16 cellular contexts compared by ENCODE assay signal in the genomic region with DNA sequence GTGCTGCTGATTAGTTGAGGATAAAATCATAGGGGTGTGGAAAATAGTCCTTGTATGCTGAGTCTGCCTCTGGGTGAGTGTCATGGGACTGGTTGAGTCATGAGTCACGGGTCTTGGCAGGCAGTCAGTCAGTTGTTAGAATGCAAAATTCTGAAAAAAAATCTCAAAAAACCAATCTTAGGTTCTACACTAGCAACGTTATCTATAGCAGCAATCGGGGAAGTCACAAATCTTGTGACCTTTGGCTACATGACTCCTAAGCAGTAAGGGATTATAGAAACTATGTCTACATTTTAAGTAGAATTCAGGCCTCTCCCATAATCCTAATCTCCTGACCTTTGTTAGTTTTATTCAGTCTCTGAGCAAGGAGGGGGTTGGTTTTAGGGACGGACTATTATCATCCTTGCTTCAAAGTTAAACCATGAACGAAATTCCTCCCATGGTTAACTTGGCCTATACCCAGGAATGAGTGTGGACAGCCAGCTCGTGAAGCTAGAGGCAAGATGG. TPM values are rescaled to one million over a fixed set of nuclear protein-coding genes. Genes with fewer than 3 reads are reported as not detected.
DNase-seq lines count a peak whose midpoint lies in the region; TF ChIP-seq lines count a peak whose summit lies in the region.
"Had no signal": no experiment of that assay in that cellular context is flagged by ENCODE, and none has a peak within 500 bp of the region (broad histone marks: within the 10 kb centered on the region; RNA-seq: fewer than 3 reads in every experiment).

No MANE protein-coding gene starts in this region.

- H3K27ac ChIP-seq in epithelial cell of prostate (peak overlapping the region; percentile 38), colonic mucosa (no peak overlapping the region), transverse colon (no peak overlapping the region)
- H3K27ac ChIP-seq: Peyer's patch, right lobe of liver, WERI-Rb-1 had no signal

- 68 to 81% methylated on average over 5 to 6 of the region's 6 CpGs for WGBS in transverse colon (ENCODE audit: low coverage in 1 of 2), 2 donors

- H3K36me3 ChIP-seq in colonic mucosa = no peaks in the 10 kb centered on the region
- no peaks in the 10 kb centered on the region for H3K36me3 ChIP-seq in transverse colon
- H3K36me3 ChIP-seq: Peyer's patch, right lobe of liver, WERI-Rb-1 had no signal

- no peaks in the 10 kb centered on the region for H3K4me1 ChIP-seq in colonic mucosa
- H3K4me1 ChIP-seq in transverse colon = no peaks in the 10 kb centered on the region
- H3K4me1 ChIP-seq: Peyer's patch, right lobe of liver had no signal

- TF ChIP-seq CTCF in colonic mucosa (IDR thresholded peaks at IDR 0.05) (no peak), transverse colon (IDR thresholded peaks at IDR 0.05) (no peak)

- no peaks in the 10 kb centered on the region for H3K9me3 ChIP-seq in colonic mucosa
- H3K9me3 ChIP-seq in transverse colon = no peaks in the 10 kb centered on the region
- H3K9me3 ChIP-seq: mucosa of descending colon, Peyer's patch, right lobe of liver had no signal

- no peak for TF ChIP-seq POLR2A in transverse colon (IDR thresholded peaks at IDR 0.05)

- TF ChIP-seq EP300 in transverse colon (IDR thresholded peaks at IDR 0.05; ENCODE audit: low read depth) = no peak

- in situ Hi-C loops in transverse colon (cut with MboI; ENCODE audit: low pct_ligation_motif_present in 1 of 4, low pct_unique_long_range_greater_than_20kb in 1 of 4, low sequenced_read_pairs in 3 of 4) = no loop called here

- H3K27me3 ChIP-seq in colonic mucosa = no peaks in the 10 kb centered on the region
- H3K27me3 ChIP-seq in transverse colon = no peaks in the 10 kb centered on the region
- H3K27me3 ChIP-seq: Peyer's patch, right lobe of liver had no signal

- intact Hi-C loops in colonic mucosa (cut with DNase I) (no loop called here), transverse colon (cut with DNase I; ENCODE audit: low total_unique reads) (no loop called here)

- H3K4me3 ChIP-seq in colonic mucosa (no peak overlapping the region), transverse colon (no peak overlapping the region)
- H3K4me3 ChIP-seq: mucosa of descending colon, Peyer's patch, right lobe of liver had no signal

- DNase-seq in Daoy (ENCODE audit: low read depth) (peak; percentile 10), RPMI7951 (ENCODE audit: low read depth) (peak; percentile 81), epithelial cell of prostate (ENCODE audit: low read depth, low spot score) (peak; percentile 14), non-pigmented ciliary epithelial cell (ENCODE audit: low read depth) (peak; percentile 52), colonic mucosa (no peak), transverse colon (no peak), NCI-H524 treated with DMSO at 0.1 percent for 48 hours (lab: John Stamatoyannopoulos, UW) (no peak)
- DNase-seq in activated naive CD4-positive, alpha-beta T cell treated with anti-CD3 and anti-CD28 coated beads, Interleukin-2, amount 50 U/mL, for 16 hours = no peak
- DNase-seq: activated T-cell treated with anti-CD3 and anti-CD28 coated beads, Interleukin-2, amount 50 U/mL, for 48 hours; CD4-positive, CD25-positive, alpha-beta regulatory T cell; Kasumi-1; mucosa of descending colon; NCI-H2171 treated with DMSO at 0.1 percent for 48 hours; Peyer's patch; right lobe of liver; WERI-Rb-1 had no signal

- no peak overlapping the region for H3K9ac ChIP-seq in colonic mucosa (ENCODE audit: low read depth in 2 of 2, low read length in 2 of 2)

RNA-seq across cellular contexts. Expression of gene PMFBP1, which starts 18.0 kb away (rescaled TPM):
- under 0.01 TPM in 1 of 2 replicates, not detected in the other for total RNA-seq in Daoy (2014; rRNA removed; shearing (Covaris generic))
- 0.68 and 1.8 TPM in 2 replicates for total RNA-seq in RPMI7951 (2014; rRNA removed; shearing (Covaris generic))
- total RNA-seq in colonic mucosa (1 to 10 TPM; 3.7 to 4.9 TPM), transverse colon (1 to 10 TPM in 3 of 4 donors, under 1 TPM in 1; 0.75 to 8.4 (median 4.2) TPM)

Comparison
In these comparisons a context has a peak if more than half of its experiments do, and no peak if none do; other contexts are left out.
1. DNase-seq: peak in Daoy (single experiment), RPMI7951 (single experiment), epithelial cell of prostate (single experiment) and non-pigmented ciliary epithelial cell (single experiment); none in colonic mucosa (single experiment), transverse colon (single experiment), NCI-H524 treated with DMSO at 0.1 percent for 48 hours (single experiment) and activated naive CD4-positive, alpha-beta T cell treated with anti-CD3 and anti-CD28 coated beads, Interleukin-2, amount 50 U/mL, for 16 hours (single experiment).